In genomic region chr2:46002507-46002883, GRCh38 we compare ENCODE assay signal across 1 cellular context.
TF ChIP-seq lines count a peak whose summit lies in the region.

No MANE protein-coding gene starts in this region.

TF ChIP-seq in A549, 52 proteins besides CTCF, POLR2A, EP300 and RAD21 (continued from another document):
- TF ChIP-seq HMGXB4 (CRISPR knock-in tag; IDR thresholded peaks at IDR 0.05; ENCODE audit: borderline replicate concordance) = no peak
